ENCODE assay signal across 8 cellular contexts in the genomic region with DNA sequence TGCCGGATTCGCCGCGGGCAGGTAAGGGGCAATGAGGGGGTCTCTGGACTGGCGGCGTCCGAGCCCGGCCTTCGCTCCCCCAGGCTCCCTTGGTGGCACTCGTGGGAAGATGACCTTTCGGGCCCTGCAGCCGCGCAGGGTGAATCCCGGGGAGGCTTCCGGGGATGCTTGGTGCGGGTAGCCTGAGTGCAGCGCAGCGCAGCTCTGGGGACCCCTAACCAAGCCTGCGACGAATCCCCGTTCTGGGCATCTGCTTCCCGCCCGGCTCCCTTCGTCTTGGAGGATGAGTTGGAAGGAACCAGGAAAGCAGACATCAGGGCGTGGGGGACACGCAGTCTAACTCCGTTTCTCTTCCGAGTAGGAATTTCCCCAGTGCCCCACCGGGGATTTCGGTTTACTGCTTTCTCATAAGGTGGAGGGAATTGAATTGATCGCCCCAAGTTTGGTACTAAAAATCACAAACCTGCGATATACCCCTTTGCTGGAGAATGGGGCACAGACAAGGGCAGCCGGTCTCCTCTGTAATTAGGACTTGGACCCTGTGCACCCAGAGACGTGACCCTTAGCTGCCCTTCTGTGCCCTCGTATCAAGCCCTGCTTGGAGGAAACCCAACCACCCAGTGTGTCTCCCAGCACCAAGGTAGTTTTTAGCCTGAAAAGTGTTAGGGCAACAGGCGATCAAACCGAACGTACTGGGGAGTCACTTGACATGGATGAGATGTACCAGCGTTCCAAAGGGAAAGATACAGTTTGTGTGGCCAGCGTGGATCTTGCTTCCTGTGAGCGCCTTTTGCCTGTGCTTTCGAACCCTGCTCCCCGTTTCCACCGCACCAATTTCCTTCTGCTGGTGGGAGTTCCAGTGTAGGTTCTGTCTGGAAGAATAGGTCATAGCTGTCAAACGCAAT. TPM values are rescaled to one million over a fixed set of nuclear protein-coding genes. Genes with fewer than 3 reads are reported as not detected.
A peak's percentile ranks its signal among the peaks of the same experiment; 100 is the strongest.
DNase-seq lines count a peak whose midpoint lies in the region; ATAC-seq and TF ChIP-seq lines count a peak whose summit lies in the region.

No MANE protein-coding gene starts in this region.

- H3K27ac ChIP-seq in IMR-90 (ENCODE audit: insufficient read depth, low read length) (no peak overlapping the region), prostate gland (no peak overlapping the region)

- H3K9me1 ChIP-seq in IMR-90 (ENCODE audit: insufficient read depth, low read length) = no peaks in the 10 kb centered on the region

- H3K4me2 ChIP-seq in IMR-90 (ENCODE audit: low read depth, low read length) = peak overlapping the region; percentile 85; the same call in 1 of the 2 replicates

- H3K79me1 ChIP-seq in IMR-90 (ENCODE audit: low read depth in 1 of 2, low read length in 2 of 2) = no peaks in the 10 kb centered on the region

- H3K9me3 Mint-ChIP-seq in activated naive CD4-positive, alpha-beta T cell treated with anti-CD3 and anti-CD28 coated beads for 36 hours = no peaks in the 10 kb centered on the region

- no peak overlapping the region for H2BK15ac ChIP-seq in IMR-90 (ENCODE audit: low read depth, low read length)

- no peak overlapping the region for H2BK5ac ChIP-seq in IMR-90 (ENCODE audit: low read depth, low read length, poor library complexity, severe bottlenecking)

- POLR2A ChIA-PET in IMR-90 (lab: Charles Lee; ENCODE audit: unreplicated experiment) = no interaction called here

- no peaks in the 10 kb centered on the region for H3K36me3 Mint-ChIP-seq in activated naive CD4-positive, alpha-beta T cell treated with anti-CD3 and anti-CD28 coated beads for 36 hours (ENCODE audit: low read depth)

- H4K5ac ChIP-seq in IMR-90 (ENCODE audit: low read depth, low read length) = no peak overlapping the region

- TF ChIP-seq CTCF in IMR-90 (conservative IDR thresholded peaks at IDR 0.05; ENCODE audit: low read depth, low read length) (no peak), fibroblast of pulmonary artery (IDR thresholded peaks at IDR 0.05; ENCODE audit: low read length, missing control alignments) (no peak), prostate gland (IDR thresholded peaks at IDR 0.05) (no peak)

- in situ Hi-C loops in IMR-90 (cut with MboI; ENCODE audit: low sequenced_read_pairs) = no loop called here

- dilution Hi-C loops in IMR-90 (cut with HindIII; ENCODE audit: low sequenced_read_pairs, unreplicated experiment) = no loop called here

- no peak overlapping the region for H2AK5ac ChIP-seq in IMR-90 (ENCODE audit: low read depth, low read length)

- no peak overlapping the region for H3K4ac ChIP-seq in IMR-90 (ENCODE audit: low read depth, low read length)

- H4K91ac ChIP-seq in IMR-90 (ENCODE audit: insufficient read depth, low read depth, low read length) = no peak overlapping the region

- H4K20me1 ChIP-seq in IMR-90 (ENCODE audit: insufficient read depth, low read length) = no peaks in the 10 kb centered on the region

- no peak overlapping the region for H3K9ac ChIP-seq in IMR-90 (ENCODE audit: low read depth, low read length)

- whole genome bisulfite sequencing in IMR-90 (ENCODE audit: extremely low coverage in 2 of 2, insufficient read length in 1 of 2), 2 experiments = 23% methylated on average over 17 of the region's 45 CpGs; no CpG with 5 or more reads in 1 of the 2 experiments
- 22% methylated on average over 41 of the region's 45 CpGs for WGBS in prostate gland

- no peak overlapping the region for H3K14ac ChIP-seq in IMR-90 (replicated peaks; ENCODE audit: low read depth, low read length)

- no TSS peak for BruUV-seq in IMR-90 (replicated peaks; lab: Mats Ljungman, UMichigan)

- H3K27me3 Mint-ChIP-seq in activated naive CD4-positive, alpha-beta T cell treated with anti-CD3 and anti-CD28 coated beads for 36 hours (ENCODE audit: low read depth) = peaks cover 45% of the 10 kb centered on the region

- no peak overlapping the region for H4K8ac ChIP-seq in IMR-90 (ENCODE audit: low read depth in 2 of 2, low read length in 2 of 2)

- peak; percentile 18 for DNase-seq in activated naive CD4-positive, alpha-beta T cell treated with anti-CD3 and anti-CD28 coated beads for 36 hours
- no peak for DNase-seq in activated naive CD4-positive, alpha-beta T cell (lab: John Stamatoyannopoulos, UW)
- no peak for DNase-seq in IMR-90
- no peak for DNase-seq in fibroblast of pulmonary artery (ENCODE audit: low read depth)
- DNase-seq in prostate gland (ENCODE audit: low spot score) = no peak
- DNase-seq in NCI-H510A (lab: John Stamatoyannopoulos, UW) = no peak
- no peak for DNase-seq in germinal center (ENCODE audit: low spot score)

- no peak overlapping the region for H3K27ac Mint-ChIP-seq in activated naive CD4-positive, alpha-beta T cell treated with anti-CD3 and anti-CD28 coated beads for 36 hours

- ATAC-seq in IMR-90 (ENCODE audit: low read depth) (no peak), HG02588 (IDR thresholded peaks at IDR 0.05; ENCODE audit: unreplicated experiment) (no peak)

- H2AFZ ChIP-seq in IMR-90 (replicated peaks; ENCODE audit: low read length, poor library complexity) = peak overlapping the region; percentile 93

- no peak for TF ChIP-seq POLR2A in IMR-90 (IDR thresholded peaks at IDR 0.05; ENCODE audit: low read depth, low read length)
- no peak for TF ChIP-seq POLR2A in prostate gland (IDR thresholded peaks at IDR 0.05)

- no peak overlapping the region for H3K18ac ChIP-seq in IMR-90 (ENCODE audit: low read depth, low read length)

- CTCF ChIA-PET in activated naive CD4-positive, alpha-beta T cell treated with anti-CD3 and anti-CD28 coated beads for 36 hours (lab: Charles Lee) = interaction anchor here (0.6 to 1.1 kb wide), 3 partner anchors 8 to 30 kb away, joined by 3 to 4 read pairs (median 4); no protein-coding TSS in a partner anchor
- CTCF ChIA-PET in IMR-90 (lab: Yijun Ruan, JAX) = interaction anchor here (1.0 kb wide), 1 partner anchor 14 kb away, joined by 3 read pairs; no protein-coding TSS in a partner anchor

- H3K9me3 ChIP-seq in IMR-90 (ENCODE audit: control insufficient read depth, insufficient read depth, low read length) (no peaks in the 10 kb centered on the region), prostate gland (no peaks in the 10 kb centered on the region)

- H2AK9ac ChIP-seq in IMR-90 (replicated peaks; ENCODE audit: low read depth, low read length, poor library complexity) = peak overlapping the region; percentile 57

- TF ChIP-seq RAD21 in IMR-90 (IDR thresholded peaks at IDR 0.05; ENCODE audit: low read length) = no peak

- H2BK120ac ChIP-seq in IMR-90 (ENCODE audit: low read depth, low read length) = no peak overlapping the region

- H3K4me3 Mint-ChIP-seq in activated naive CD4-positive, alpha-beta T cell treated with anti-CD3 and anti-CD28 coated beads for 36 hours = peak overlapping the region; percentile 75

- intact Hi-C loops in activated naive CD4-positive, alpha-beta T cell treated with anti-CD3 and anti-CD28 coated beads for 36 hours (cut with micrococcal nuclease) = loop anchor here (2.0 kb wide), 1 partner anchor 87 kb away; no protein-coding TSS in a partner anchor
- intact Hi-C loops in IMR-90 (cut with micrococcal nuclease) (loop anchor here (5.0 kb wide), 1 partner anchor 87 kb away; no protein-coding TSS in a partner anchor), prostate gland (cut with DNase I) (no loop called here)

- no peak overlapping the region for H2BK20ac ChIP-seq in IMR-90 (ENCODE audit: low read depth, low read length)

- no peak overlapping the region for H3K23ac ChIP-seq in IMR-90 (ENCODE audit: low read depth, low read length)

- H3K4me1 ChIP-seq in IMR-90 (ENCODE audit: control insufficient read depth, insufficient read depth, low read length) (no peaks in the 10 kb centered on the region), prostate gland (replicated peaks) (no peaks in the 10 kb centered on the region)

- H3K36me3 ChIP-seq in IMR-90 (ENCODE audit: control insufficient read depth, insufficient read depth, low read length) (no peaks in the 10 kb centered on the region), prostate gland (no peaks in the 10 kb centered on the region)

- H3K4me3 ChIP-seq in IMR-90 (ENCODE audit: insufficient read depth, low read depth, low read length) = peak overlapping the region; percentile 47; the same call in 1 of the 2 replicates
- H3K4me3 ChIP-seq in fibroblast of pulmonary artery (replicated peaks; ENCODE audit: low read depth, low read length) = peak overlapping the region; percentile 45
- peak overlapping the region; percentile 19 to 33 for H3K4me3 ChIP-seq in prostate gland

- peaks cover 22% of the 10 kb centered on the region for H3K27me3 ChIP-seq in IMR-90 (ENCODE audit: control insufficient read depth, insufficient read depth, low read length)
- no peaks in the 10 kb centered on the region for H3K27me3 ChIP-seq in prostate gland (replicated peaks; ENCODE audit: insufficient read depth)

- peaks cover 17% of the 10 kb centered on the region for H3K4me1 Mint-ChIP-seq in activated naive CD4-positive, alpha-beta T cell treated with anti-CD3 and anti-CD28 coated beads for 36 hours (ENCODE audit: low read depth)

- H3K56ac ChIP-seq in IMR-90 (ENCODE audit: extremely low read depth, insufficient read depth, low read length) = no peak overlapping the region

TF ChIP-seq in IMR-90, 13 proteins besides CTCF, POLR2A, EP300 and RAD21 (continues in another document):
- no peak for TF ChIP-seq RFX5 (IDR thresholded peaks at IDR 0.05; ENCODE audit: low read depth, low read length)
- no peak for TF ChIP-seq MAFK (IDR thresholded peaks at IDR 0.05; ENCODE audit: low read depth, low read length)
- TF ChIP-seq, protein P1, sequence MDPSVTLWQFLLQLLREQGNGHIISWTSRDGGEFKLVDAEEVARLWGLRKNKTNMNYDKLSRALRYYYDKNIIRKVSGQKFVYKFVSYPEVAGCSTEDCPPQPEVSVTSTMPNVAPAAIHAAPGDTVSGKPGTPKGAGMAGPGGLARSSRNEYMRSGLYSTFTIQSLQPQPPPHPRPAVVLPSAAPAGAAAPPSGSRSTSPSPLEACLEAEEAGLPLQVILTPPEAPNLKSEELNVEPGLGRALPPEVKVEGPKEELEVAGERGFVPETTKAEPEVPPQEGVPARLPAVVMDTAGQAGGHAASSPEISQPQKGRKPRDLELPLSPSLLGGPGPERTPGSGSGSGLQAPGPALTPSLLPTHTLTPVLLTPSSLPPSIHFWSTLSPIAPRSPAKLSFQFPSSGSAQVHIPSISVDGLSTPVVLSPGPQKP (IDR thresholded peaks at IDR 0.05; ENCODE audit: borderline replicate concordance, low read depth, low read length) = no peak

RNA-seq across cellular contexts. Expression of a gene that starts 1.0 kb away (rescaled TPM):
- under 1 TPM; 0.38 to 0.40 TPM for total RNA-seq in activated naive CD4-positive, alpha-beta T cell treated with anti-CD3 and anti-CD28 coated beads for 36 hours
- 1.1 and 1.8 TPM in 2 replicates for total RNA-seq in IMR-90 (2012; rRNA removed)
- polyA plus RNA-seq in IMR-90 (2012; rRNA removed) = 0.94 and 1.1 TPM in 2 replicates
- 0.37 and 0.83 TPM in 2 replicates for polyA plus RNA-seq in IMR-90 (2012; cell fraction: cytosol; rRNA removed)
- polyA plus RNA-seq in IMR-90 (2012; cell fraction: nucleus; rRNA removed; ENCODE audit: low replicate concordance) = 0.22 and 0.56 TPM in 2 replicates
- 10 to 100 TPM in 1 of 2 donors, under 1 TPM in 1; 0.23 to 35.0 TPM for total RNA-seq in prostate gland

RNA-seq across cellular contexts. Expression of a gene that starts 52.0 kb away (rescaled TPM):
- 10 to 100 TPM; 11.7 to 12.9 TPM for total RNA-seq in activated naive CD4-positive, alpha-beta T cell treated with anti-CD3 and anti-CD28 coated beads for 36 hours
- total RNA-seq in IMR-90 (2012; rRNA removed) = 3.0 and 9.7 TPM in 2 replicates
- polyA plus RNA-seq in IMR-90 (2012; rRNA removed) = 0.75 and 0.77 TPM in 2 replicates
- polyA plus RNA-seq in IMR-90 (2012; cell fraction: cytosol; rRNA removed) = 0.03 and 0.14 TPM in 2 replicates
- 0.27 and 3.9 TPM in 2 replicates for polyA plus RNA-seq in IMR-90 (2012; cell fraction: nucleus; rRNA removed; ENCODE audit: low replicate concordance)
- total RNA-seq in prostate gland = 1 to 10 TPM; 1.0 to 2.9 TPM
